In the genomic region with DNA sequence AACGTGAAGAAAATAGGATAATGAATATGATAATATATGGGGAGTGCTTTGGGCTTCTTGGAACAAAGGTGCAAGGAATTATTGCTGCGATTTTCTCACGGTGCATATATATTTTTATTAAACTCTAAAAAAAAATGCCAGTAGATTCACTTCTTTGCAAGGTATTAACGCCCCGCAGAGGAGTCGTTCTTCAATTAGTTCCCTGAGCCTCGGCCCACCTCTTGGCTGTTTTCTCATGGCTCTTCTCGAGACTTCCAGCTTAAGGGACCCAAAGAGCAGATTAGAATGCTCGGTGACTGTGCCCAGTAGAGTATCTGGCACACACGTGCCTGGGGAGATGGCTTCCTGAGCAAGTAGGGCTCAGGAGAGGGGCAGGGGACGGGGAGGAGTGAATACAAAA, we compare ENCODE assay signal across 34 cellular contexts.
DNase-seq lines count a peak whose midpoint lies in the region; ATAC-seq and TF ChIP-seq lines count a peak whose summit lies in the region.
"Had no signal": no experiment of that assay in that cellular context is flagged by ENCODE, and none has a peak within 500 bp of the region (broad histone marks: within the 10 kb centered on the region; RNA-seq: fewer than 3 reads in every experiment).

No MANE protein-coding gene starts in this region.

- no peaks in the 10 kb centered on the region for H4K20me1 ChIP-seq in KMS-11 (ENCODE audit: insufficient read depth)
- H4K20me1 ChIP-seq: BLaER1; BLaER1 treated with 17β-estradiol and CSF1 and Interleukin-3, amounts not matched to agents 10 nM and 100 nM had no signal

- peaks cover 82% of the 10 kb centered on the region for H3K4me1 ChIP-seq in KMS-11 (ENCODE audit: low read depth, poor library complexity, severe bottlenecking)
- H3K4me1 ChIP-seq: A549, BE2C, Caco-2 had no signal

- H3K27me3 ChIP-seq in KMS-11 (ENCODE audit: insufficient read depth, low read depth), result no peaks in the 10 kb centered on the region
- H3K27me3 ChIP-seq: BE2C had no signal

- no peak for TF ChIP-seq CTCF in KMS-11 (conservative IDR thresholded peaks at IDR 0.05; ENCODE audit: low read depth, low read length)
- TF ChIP-seq CTCF in glutamatergic neuron (IDR thresholded peaks at IDR 0.05; ENCODE audit: partially characterized antibody, unreplicated experiment), result no peak

- H3K27ac Mint-ChIP-seq in T-helper 2 cell treated with Interferon-gamma antibody and Interleukin-4, amounts not matched to agents 5 μg/mL and 100 μg/mL, for 36 hours, result peak overlapping the region; percentile 75
- H3K27ac Mint-ChIP-seq in activated CD4-positive, alpha-beta T cell treated with anti-CD3 and anti-CD28 coated beads for 36 hours, result peak overlapping the region; percentile 47
- no peak overlapping the region for H3K27ac Mint-ChIP-seq in activated CD4-positive, alpha-beta T cell treated with anti-CD3 and anti-CD28 coated beads, Interleukin-2, amount 10 ng/mL, durations not matched to agents 7 days and 5 days
- peak overlapping the region; percentile 22 for H3K27ac Mint-ChIP-seq in glutamatergic neuron (ENCODE audit: unreplicated experiment)
- H3K27ac Mint-ChIP-seq: B cell; CD4-positive, alpha-beta T cell; CD8-positive, alpha-beta T cell had no signal

- H3K4me1 Mint-ChIP-seq in T-helper 2 cell treated with Interferon-gamma antibody and Interleukin-4, amounts not matched to agents 5 μg/mL and 100 μg/mL, for 36 hours (ENCODE audit: low read depth), result peaks cover 51% of the 10 kb centered on the region
- peaks cover 24% of the 10 kb centered on the region for H3K4me1 Mint-ChIP-seq in activated CD4-positive, alpha-beta T cell treated with anti-CD3 and anti-CD28 coated beads for 36 hours
- H3K4me1 Mint-ChIP-seq in activated CD4-positive, alpha-beta T cell treated with anti-CD3 and anti-CD28 coated beads, Interleukin-2, amount 10 ng/mL, durations not matched to agents 7 days and 5 days, result peaks cover 9% of the 10 kb centered on the region
- no peaks in the 10 kb centered on the region for H3K4me1 Mint-ChIP-seq in glutamatergic neuron (ENCODE audit: low read depth, unreplicated experiment)
- H3K4me1 Mint-ChIP-seq: B cell, CD14-positive monocyte had no signal

- DNase-seq in T-helper 2 cell treated with Interferon-gamma antibody and Interleukin-4, amounts not matched to agents 5 μg/mL and 100 μg/mL, for 36 hours (ENCODE audit: low spot score), result no peak
- DNase-seq in T-helper 2 cell (no peak), glutamatergic neuron (no peak), NCI-H1092 (lab: John Stamatoyannopoulos, UW) (no peak), putamen (ENCODE audit: low spot score) (no peak)
- DNase-seq in activated CD4-positive, alpha-beta T cell treated with anti-CD3 and anti-CD28 coated beads for 36 hours, result no peak
- no peak for DNase-seq in activated CD4-positive, alpha-beta T cell treated with anti-CD3 and anti-CD28 coated beads, Interleukin-2, amount 10 ng/mL, durations not matched to agents 7 days and 5 days
- DNase-seq: 8988T; ACHN; BE2C; C1 segment of cervical spinal cord; Caco-2; Calu3; CD4-positive, alpha-beta memory T cell; CD4-positive, alpha-beta T cell; CD4-positive, CD25-positive, alpha-beta regulatory T cell; CD8-positive, alpha-beta memory T cell; COR-L47; DMS 273 treated with DMSO at 0.1 percent for 48 hours; DMS153; DMS53; DMS79; DMS79 treated with DMSO at 0.1 percent for 48 hours; DND-41; EL had no signal

- H3K79me2 ChIP-seq in KMS-11 (ENCODE audit: insufficient read depth, low read depth), result no peaks in the 10 kb centered on the region

- H3K4me2 ChIP-seq in KMS-11, result no peak overlapping the region; the same call in 1 of the 2 replicates
- H3K4me2 ChIP-seq: A549 had no signal

- H3K27me3 Mint-ChIP-seq in T-helper 2 cell treated with Interferon-gamma antibody and Interleukin-4, amounts not matched to agents 5 μg/mL and 100 μg/mL, for 36 hours (ENCODE audit: low read depth), result no peaks in the 10 kb centered on the region
- no peaks in the 10 kb centered on the region for H3K27me3 Mint-ChIP-seq in activated CD4-positive, alpha-beta T cell treated with anti-CD3 and anti-CD28 coated beads for 36 hours
- peaks cover 1% of the 10 kb centered on the region for H3K27me3 Mint-ChIP-seq in activated CD4-positive, alpha-beta T cell treated with anti-CD3 and anti-CD28 coated beads, Interleukin-2, amount 10 ng/mL, durations not matched to agents 7 days and 5 days
- H3K27me3 Mint-ChIP-seq in glutamatergic neuron (ENCODE audit: unreplicated experiment), result peaks cover 3% of the 10 kb centered on the region
- H3K27me3 Mint-ChIP-seq: CD4-positive, alpha-beta memory T cell; CD4-positive, alpha-beta T cell had no signal

- H3K4me3 ChIP-seq in KMS-11 (IDR thresholded peaks at IDR 0.05; ENCODE audit: insufficient read depth, low read depth, low read length), result no peak overlapping the region
- H3K4me3 ChIP-seq: A549; BLaER1; BLaER1 treated with 17β-estradiol and CSF1 and Interleukin-3, amounts not matched to agents 10 nM and 100 nM had no signal

- POLR2A ChIA-PET in activated CD4-positive, alpha-beta T cell treated with anti-CD3 and anti-CD28 coated beads for 36 hours (lab: Charles Lee), result no interaction called here
- POLR2A ChIA-PET in activated CD4-positive, alpha-beta T cell treated with anti-CD3 and anti-CD28 coated beads, Interleukin-2, amount 10 ng/mL, durations not matched to agents 7 days and 5 days (lab: Charles Lee), result no interaction called here

- no peak overlapping the region for H2AFZ ChIP-seq in KMS-11 (ENCODE audit: low read depth)

- H3K27ac ChIP-seq in KMS-11, result peak overlapping the region; percentile 58; the same call in 1 of the 2 replicates
- H3K27ac ChIP-seq: 22Rv1; A549; BLaER1; BLaER1 treated with 17β-estradiol and CSF1 and Interleukin-3, amounts not matched to agents 10 nM and 100 nM; C4-2B had no signal

- intact Hi-C loops in activated CD4-positive, alpha-beta T cell treated with anti-CD3 and anti-CD28 coated beads for 36 hours (cut with DNase I, micrococcal nuclease), result loop anchor here (10.0 kb wide), 1 partner anchor 276 kb away; no protein-coding TSS in a partner anchor

- H3K9ac ChIP-seq in KMS-11, result no peak overlapping the region
- H3K9ac ChIP-seq: BLaER1; BLaER1 treated with 17β-estradiol and CSF1 and Interleukin-3, amounts not matched to agents 10 nM and 100 nM had no signal

- H3K36me3 ChIP-seq in KMS-11 (ENCODE audit: insufficient read depth), result no peaks in the 10 kb centered on the region
- H3K36me3 ChIP-seq: BE2C; BLaER1; BLaER1 treated with 17β-estradiol and CSF1 and Interleukin-3, amounts not matched to agents 10 nM and 100 nM had no signal

- no peaks in the 10 kb centered on the region for H3K36me3 Mint-ChIP-seq in T-helper 2 cell treated with Interferon-gamma antibody and Interleukin-4, amounts not matched to agents 5 μg/mL and 100 μg/mL, for 36 hours (ENCODE audit: low read depth)
- no peaks in the 10 kb centered on the region for H3K36me3 Mint-ChIP-seq in activated CD4-positive, alpha-beta T cell treated with anti-CD3 and anti-CD28 coated beads for 36 hours (ENCODE audit: low read depth)
- no peaks in the 10 kb centered on the region for H3K36me3 Mint-ChIP-seq in activated CD4-positive, alpha-beta T cell treated with anti-CD3 and anti-CD28 coated beads, Interleukin-2, amount 10 ng/mL, durations not matched to agents 7 days and 5 days (ENCODE audit: low read depth)
- no peaks in the 10 kb centered on the region for H3K36me3 Mint-ChIP-seq in glutamatergic neuron (ENCODE audit: unreplicated experiment)
- H3K36me3 Mint-ChIP-seq: CD14-positive monocyte; CD4-positive, alpha-beta memory T cell; CD4-positive, CD25-positive, alpha-beta regulatory T cell; CD8-positive, alpha-beta memory T cell; CD8-positive, alpha-beta T cell had no signal

- no peak for ATAC-seq in activated CD4-positive, alpha-beta T cell treated with anti-CD3 and anti-CD28 coated beads for 36 hours
- ATAC-seq: A549; CD8-positive, alpha-beta T cell had no signal

- CTCF ChIA-PET in activated CD4-positive, alpha-beta T cell treated with anti-CD3 and anti-CD28 coated beads for 36 hours (lab: Charles Lee), result no interaction called here
- CTCF ChIA-PET in activated CD4-positive, alpha-beta T cell treated with anti-CD3 and anti-CD28 coated beads, Interleukin-2, amount 10 ng/mL, durations not matched to agents 7 days and 5 days (lab: Charles Lee), result no interaction called here

- H3K9me3 Mint-ChIP-seq in T-helper 2 cell treated with Interferon-gamma antibody and Interleukin-4, amounts not matched to agents 5 μg/mL and 100 μg/mL, for 36 hours, result no peaks in the 10 kb centered on the region
- H3K9me3 Mint-ChIP-seq in activated CD4-positive, alpha-beta T cell treated with anti-CD3 and anti-CD28 coated beads for 36 hours (ENCODE audit: low read depth), result no peaks in the 10 kb centered on the region
- H3K9me3 Mint-ChIP-seq in activated CD4-positive, alpha-beta T cell treated with anti-CD3 and anti-CD28 coated beads, Interleukin-2, amount 10 ng/mL, durations not matched to agents 7 days and 5 days, result no peaks in the 10 kb centered on the region
- H3K9me3 Mint-ChIP-seq in glutamatergic neuron (ENCODE audit: unreplicated experiment), result no peaks in the 10 kb centered on the region
- H3K9me3 Mint-ChIP-seq: CD4-positive, alpha-beta memory T cell; CD4-positive, alpha-beta T cell; CD8-positive, alpha-beta memory T cell; CD8-positive, alpha-beta T cell had no signal

- H3K4me3 Mint-ChIP-seq in T-helper 2 cell treated with Interferon-gamma antibody and Interleukin-4, amounts not matched to agents 5 μg/mL and 100 μg/mL, for 36 hours, result no peak overlapping the region
- H3K4me3 Mint-ChIP-seq in activated CD4-positive, alpha-beta T cell treated with anti-CD3 and anti-CD28 coated beads for 36 hours, result no peak overlapping the region
- H3K4me3 Mint-ChIP-seq in activated CD4-positive, alpha-beta T cell treated with anti-CD3 and anti-CD28 coated beads, Interleukin-2, amount 10 ng/mL, durations not matched to agents 7 days and 5 days, result no peak overlapping the region
- H3K4me3 Mint-ChIP-seq in glutamatergic neuron (ENCODE audit: unreplicated experiment), result no peak overlapping the region
- H3K4me3 Mint-ChIP-seq: B cell; CD14-positive monocyte; CD4-positive, alpha-beta memory T cell; CD4-positive, alpha-beta T cell; CD8-positive, alpha-beta memory T cell; CD8-positive, alpha-beta T cell had no signal
